10 cellular contexts compared by ENCODE assay signal in the genomic region with DNA sequence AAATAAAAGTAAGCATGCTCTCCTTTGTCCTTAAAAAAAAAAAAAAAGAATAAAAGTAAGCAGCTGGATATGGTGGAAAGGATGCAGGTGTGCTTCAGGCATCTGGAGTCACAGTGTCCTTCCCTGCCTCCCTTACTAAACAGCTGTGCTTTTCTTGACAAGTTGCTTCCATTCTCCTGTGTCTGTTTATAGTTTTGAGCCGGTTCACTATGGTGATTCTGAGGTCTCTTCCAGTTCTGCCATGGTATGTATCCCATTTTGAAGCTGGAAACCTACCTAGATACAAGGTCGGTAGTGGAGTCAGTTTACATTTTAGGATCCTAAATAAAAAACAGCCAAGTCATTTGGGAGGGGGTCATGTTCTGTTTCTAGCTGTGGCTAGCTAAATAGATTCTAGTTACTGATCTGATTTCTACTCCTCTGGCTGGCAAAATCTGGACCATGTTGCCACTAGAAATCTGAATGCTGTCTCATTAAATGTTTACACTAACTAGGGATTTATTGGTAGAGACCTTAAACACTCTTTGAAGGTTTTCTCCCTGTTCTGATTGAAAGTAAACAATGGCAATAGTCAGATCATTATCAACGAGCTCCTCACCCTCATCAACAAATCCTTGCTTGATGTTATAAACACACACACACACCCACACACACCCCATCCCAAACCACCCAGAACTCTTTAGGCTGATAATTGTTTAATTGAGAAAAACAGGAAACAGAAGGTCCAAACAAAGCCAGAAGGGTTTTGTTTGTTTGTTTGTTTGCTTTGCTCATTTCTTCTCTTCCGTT. TPM values are rescaled to one million over a fixed set of nuclear protein-coding genes. Genes with fewer than 3 reads are reported as not detected.
DNase-seq lines count a peak whose midpoint lies in the region; ATAC-seq and TF ChIP-seq lines count a peak whose summit lies in the region.
"Had no signal": no experiment of that assay in that cellular context is flagged by ENCODE, and none has a peak within 500 bp of the region (broad histone marks: within the 10 kb centered on the region; RNA-seq: fewer than 3 reads in every experiment).

No MANE protein-coding gene starts in this region.

- H3K9me3 ChIP-seq in BLaER1 treated with 17β-estradiol and CSF1 and Interleukin-3, amounts not matched to agents 10 nM and 100 nM (replicated peaks in 1 of 11), result peaks cover 0 to 38% (median 7%) of the 10 kb centered on the region in 11 experiments; a peak in 12 of 22 replicates
- H3K9me3 ChIP-seq in IMR-90 (ENCODE audit: control insufficient read depth, insufficient read depth, low read length), result no peaks in the 10 kb centered on the region
- no peaks in the 10 kb centered on the region for H3K9me3 ChIP-seq in muscle layer of colon (ENCODE audit: low read length)
- no peaks in the 10 kb centered on the region for H3K9me3 ChIP-seq in PC-9 (ENCODE audit: insufficient read depth, low read depth)

- H4K91ac ChIP-seq in IMR-90 (ENCODE audit: insufficient read depth, low read depth, low read length), result no peak overlapping the region

- no peaks in the 10 kb centered on the region for H3K27me3 ChIP-seq in BLaER1 treated with 17β-estradiol and CSF1 and Interleukin-3, amounts not matched to agents 10 nM and 100 nM
- peaks cover 2% of the 10 kb centered on the region; the same call in 1 of the 2 replicates for H3K27me3 ChIP-seq in IMR-90 (ENCODE audit: control insufficient read depth, insufficient read depth, low read length)
- H3K27me3 ChIP-seq in muscle layer of colon (ENCODE audit: control insufficient read depth in 1 of 2, insufficient read depth in 2 of 2, low read length in 2 of 2), result no peaks in the 10 kb centered on the region
- H3K27me3 ChIP-seq in PC-9 (ENCODE audit: insufficient read depth, low read depth), result no peaks in the 10 kb centered on the region

- H3K9me1 ChIP-seq in IMR-90 (ENCODE audit: insufficient read depth, low read length), result peaks cover 9% of the 10 kb centered on the region

- H2AK5ac ChIP-seq in IMR-90 (ENCODE audit: low read depth, low read length), result no peak overlapping the region

- H3K79me1 ChIP-seq in IMR-90 (ENCODE audit: low read depth in 1 of 2, low read length in 2 of 2), result no peaks in the 10 kb centered on the region

- TF ChIP-seq POLR2A in IMR-90 (IDR thresholded peaks at IDR 0.05; ENCODE audit: low read depth, low read length), result no peak

- H3K4me2 ChIP-seq in BLaER1 treated with 17β-estradiol and CSF1 and Interleukin-3, amounts not matched to agents 10 nM and 100 nM, result peak overlapping the region; percentile 6 to 99 (median 68); a peak in 19 of 22 replicates
- H3K4me2 ChIP-seq in IMR-90 (ENCODE audit: low read depth, low read length), result no peak overlapping the region
- H3K4me2 ChIP-seq in PC-9, result no peak overlapping the region

- H2BK120ac ChIP-seq in IMR-90 (ENCODE audit: low read depth, low read length), result no peak overlapping the region; the same call in 1 of the 2 replicates

- peak overlapping the region; percentile 29 to 96 (median 88); a peak in 21 of 22 replicates for H3K27ac ChIP-seq in BLaER1 treated with 17β-estradiol and CSF1 and Interleukin-3, amounts not matched to agents 10 nM and 100 nM
- H3K27ac ChIP-seq in IMR-90 (ENCODE audit: insufficient read depth, low read length) (no peak overlapping the region), muscle layer of colon (ENCODE audit: low read depth, low read length) (peak overlapping the region; percentile 17), PC-9 (no peak overlapping the region)

- no peaks in the 10 kb centered on the region for H3F3A ChIP-seq in PC-9 (ENCODE audit: insufficient read depth, low read depth)

- dilution Hi-C loops in IMR-90 (cut with HindIII; ENCODE audit: low sequenced_read_pairs, unreplicated experiment), result no loop called here

- H3K56ac ChIP-seq in IMR-90 (ENCODE audit: extremely low read depth, insufficient read depth, low read length), result no peak overlapping the region

- no peak overlapping the region for H3K4ac ChIP-seq in IMR-90 (ENCODE audit: low read depth, low read length)

- no peak overlapping the region; the same call in 1 of the 2 replicates for H3K18ac ChIP-seq in IMR-90 (ENCODE audit: low read depth, low read length)

- H2BK5ac ChIP-seq in IMR-90 (ENCODE audit: low read depth, low read length, poor library complexity, severe bottlenecking), result no peak overlapping the region

- H2AFZ ChIP-seq in IMR-90 (replicated peaks; ENCODE audit: low read length, poor library complexity), result no peak overlapping the region
- no peak overlapping the region for H2AFZ ChIP-seq in PC-9

- peak overlapping the region in 7 of 11 experiments; percentile 13 to 63 (median 49); a peak in 10 of 22 replicates for H3K9ac ChIP-seq in BLaER1 treated with 17β-estradiol and CSF1 and Interleukin-3, amounts not matched to agents 10 nM and 100 nM
- H3K9ac ChIP-seq in IMR-90 (ENCODE audit: low read depth, low read length) (no peak overlapping the region), muscle layer of colon (ENCODE audit: low read length) (no peak overlapping the region)

- H4K5ac ChIP-seq in IMR-90 (ENCODE audit: low read depth, low read length), result no peak overlapping the region

- intact Hi-C loops in IMR-90 (cut with micrococcal nuclease), result no loop called here
- intact Hi-C loops in PC-9 (cut with micrococcal nuclease; ENCODE audit: unreplicated experiment), result no loop called here

- no peaks in the 10 kb centered on the region for H3K9me2 ChIP-seq in PC-9 (ENCODE audit: insufficient read depth)

- peaks cover 0 to 91% (median 12%) of the 10 kb centered on the region in 11 experiments; a peak in 12 of 22 replicates for H3K36me3 ChIP-seq in BLaER1 treated with 17β-estradiol and CSF1 and Interleukin-3, amounts not matched to agents 10 nM and 100 nM
- H3K36me3 ChIP-seq in IMR-90 (ENCODE audit: control insufficient read depth, insufficient read depth, low read length), result no peaks in the 10 kb centered on the region
- H3K36me3 ChIP-seq in muscle layer of colon (ENCODE audit: insufficient read depth, low read length), result peaks cover 8% of the 10 kb centered on the region
- H3K36me3 ChIP-seq in PC-9 (ENCODE audit: low read depth), result no peaks in the 10 kb centered on the region

- H2BK20ac ChIP-seq in IMR-90 (ENCODE audit: low read depth, low read length), result no peak overlapping the region

- H3K79me2 ChIP-seq in PC-9 (ENCODE audit: low read depth), result no peaks in the 10 kb centered on the region

- CTCF ChIA-PET in IMR-90 (lab: Yijun Ruan, JAX) (interaction anchor here (0.5 kb wide), 1 partner anchor 17 kb away, joined by 4 read pairs; no protein-coding TSS in a partner anchor), PC-9 (lab: Charles Lee) (interaction anchor here (0.8 kb wide), 1 partner anchor 81 kb away, joined by 3 read pairs; no protein-coding TSS in a partner anchor)

- ATAC-seq in IMR-90 (ENCODE audit: low read depth), result no peak
- ATAC-seq in HG03159 (IDR thresholded peaks at IDR 0.05; ENCODE audit: unreplicated experiment), result no peak
- ATAC-seq in GM18870 (IDR thresholded peaks at IDR 0.05; ENCODE audit: unreplicated experiment), result no peak

- TF ChIP-seq RAD21 in IMR-90 (IDR thresholded peaks at IDR 0.05; ENCODE audit: low read length), result no peak

- H3K14ac ChIP-seq in IMR-90 (replicated peaks; ENCODE audit: low read depth, low read length), result no peak overlapping the region

- H3K4me1 ChIP-seq in BLaER1 treated with 17β-estradiol and CSF1 and Interleukin-3, amounts not matched to agents 10 nM and 100 nM, result peaks cover 23 to 99% (median 70%) of the 10 kb centered on the region in 10 experiments
- H3K4me1 ChIP-seq in IMR-90 (ENCODE audit: control insufficient read depth, insufficient read depth, low read length), result peaks cover 12% of the 10 kb centered on the region
- peaks cover 25% of the 10 kb centered on the region for H3K4me1 ChIP-seq in muscle layer of colon (ENCODE audit: insufficient read depth, low read length)
- no peaks in the 10 kb centered on the region for H3K4me1 ChIP-seq in PC-9 (replicated peaks; ENCODE audit: insufficient read depth)

- in situ Hi-C loops in IMR-90 (cut with MboI; ENCODE audit: low sequenced_read_pairs), result no loop called here

- peaks cover 0 to 25% (median 0%) of the 10 kb centered on the region in 11 experiments; a peak in 2 of 22 replicates for H4K20me1 ChIP-seq in BLaER1 treated with 17β-estradiol and CSF1 and Interleukin-3, amounts not matched to agents 10 nM and 100 nM
- H4K20me1 ChIP-seq in IMR-90 (ENCODE audit: insufficient read depth, low read length) (no peaks in the 10 kb centered on the region), PC-9 (ENCODE audit: insufficient read depth) (no peaks in the 10 kb centered on the region)

- H2BK15ac ChIP-seq in IMR-90 (ENCODE audit: low read depth, low read length), result no peak overlapping the region

- no peak overlapping the region for H4K8ac ChIP-seq in IMR-90 (ENCODE audit: low read depth in 2 of 2, low read length in 2 of 2)

- H3K23ac ChIP-seq in IMR-90 (ENCODE audit: low read depth, low read length), result no peak overlapping the region; the same call in 1 of the 2 replicates

- H2AK9ac ChIP-seq in IMR-90 (replicated peaks; ENCODE audit: low read depth, low read length, poor library complexity), result no peak overlapping the region

- no TSS peak for BruUV-seq in IMR-90 (replicated peaks; lab: Mats Ljungman, UMichigan)
- BruUV-seq in PC-9 (replicated peaks; lab: Mats Ljungman, UMichigan), result no TSS peak

- WGBS in IMR-90 (ENCODE audit: extremely low coverage in 2 of 2, insufficient read length in 1 of 2), 2 experiments, result no CpG with 5 or more reads among the region's 4 CpGs

- POLR2A ChIA-PET in IMR-90 (lab: Charles Lee; ENCODE audit: unreplicated experiment) (no interaction called here), PC-9 (lab: Charles Lee; ENCODE audit: unreplicated experiment) (no interaction called here)

- TF ChIP-seq CTCF in IMR-90 (conservative IDR thresholded peaks at IDR 0.05; ENCODE audit: low read depth, low read length) (no peak), cardiac fibroblast (IDR thresholded peaks at IDR 0.05; ENCODE audit: low read depth, low read length) (no peak), PC-9 (conservative IDR thresholded peaks at IDR 0.05) (no peak)

- peak overlapping the region in 1 of 10 experiments; percentile 3; a peak in 1 of 20 replicates for H3K4me3 ChIP-seq in BLaER1 treated with 17β-estradiol and CSF1 and Interleukin-3, amounts not matched to agents 10 nM and 100 nM
- no peak overlapping the region for H3K4me3 ChIP-seq in IMR-90 (ENCODE audit: insufficient read depth, low read depth, low read length)
- no peak overlapping the region for H3K4me3 ChIP-seq in cardiac fibroblast (replicated peaks in 1 of 2; ENCODE audit: low read depth in 2 of 2, low read length in 2 of 2)
- H3K4me3 ChIP-seq in muscle layer of colon (ENCODE audit: low read depth in 1 of 2, low read length in 2 of 2), result no peak overlapping the region
- no peak overlapping the region for H3K4me3 ChIP-seq in PC-9

- DNase-seq in IMR-90, result peak; percentile 51
- peak; percentile 54 to 64 for DNase-seq in cardiac fibroblast (ENCODE audit: low read depth in 2 of 2)
- DNase-seq in NCI-H1436 (lab: John Stamatoyannopoulos, UW), result no peak
- DNase-seq in PC-9, result no peak
- DNase-seq: Calu3, NCI-H1694 had no signal

TF ChIP-seq in IMR-90, 13 proteins besides CTCF, POLR2A, EP300 and RAD21 (continues in another document):
- no peak for TF ChIP-seq SMC3 (IDR thresholded peaks at IDR 0.05; ENCODE audit: low read depth, low read length)

RNA-seq across cellular contexts. Expression of gene TNFSF10, which starts 7.9 kb away (rescaled TPM):
- total RNA-seq in IMR-90 (2012; rRNA removed) (1.1 and 1.3 TPM in 2 replicates), PC-9 (2021) (18.3 and 21.4 TPM in 2 replicates)
- polyA plus RNA-seq in IMR-90 (2012; rRNA removed), result 0.63 and 0.79 TPM in 2 replicates
- 0.62 and 0.92 TPM in 2 replicates for polyA plus RNA-seq in IMR-90 (2012; cell fraction: cytosol; rRNA removed)
- 0.30 and 0.40 TPM in 2 replicates for polyA plus RNA-seq in IMR-90 (2012; cell fraction: nucleus; rRNA removed; ENCODE audit: low replicate concordance)

Comparison
In these comparisons a context has a peak if more than half of its experiments do, and no peak if none do; other contexts are left out.
1. H3K27ac ChIP-seq: peak in BLaER1 treated with 17β-estradiol and CSF1 and Interleukin-3, amounts not matched to agents 10 nM and 100 nM (11 of 11) and muscle layer of colon (single experiment); none in IMR-90 (single experiment) and PC-9 (single experiment).
2. H3K4me2 ChIP-seq: peak in BLaER1 treated with 17β-estradiol and CSF1 and Interleukin-3, amounts not matched to agents 10 nM and 100 nM (11 of 11); none in IMR-90 (single experiment) and PC-9 (single experiment).
3. H3K9ac ChIP-seq: peak in BLaER1 treated with 17β-estradiol and CSF1 and Interleukin-3, amounts not matched to agents 10 nM and 100 nM (7 of 11); none in IMR-90 (single experiment) and muscle layer of colon (single experiment).
4. DNase-seq: peak in IMR-90 (single experiment) and cardiac fibroblast (2 of 2); none in NCI-H1436 (single experiment) and PC-9 (0 of 2).